Comparison of ENCODE assay signal across 16 cellular contexts in the genomic region with DNA sequence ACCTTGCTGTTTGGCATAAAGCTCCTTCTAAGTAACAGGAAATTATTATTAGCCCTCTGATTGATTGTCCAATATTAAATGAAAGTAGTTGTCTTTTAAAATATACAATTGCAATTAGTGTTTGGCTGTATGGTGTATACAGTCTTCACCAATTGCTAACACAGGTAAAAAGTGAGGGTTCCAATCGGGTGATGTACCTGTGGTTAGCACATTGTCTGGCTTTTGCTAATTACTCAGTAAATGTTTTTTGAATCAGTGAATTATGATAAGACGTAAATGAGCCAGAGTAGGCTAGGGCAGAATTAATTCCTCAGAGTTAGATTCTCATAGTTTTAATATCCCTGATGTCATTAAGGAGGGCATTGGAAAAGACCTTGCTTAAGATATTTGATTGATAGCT.
"Had no signal": no experiment of that assay in that cellular context is flagged by ENCODE, and none has a peak within 500 bp of the region (broad histone marks: within the 10 kb centered on the region; RNA-seq: fewer than 3 reads in every experiment).

No MANE protein-coding gene starts in this region.

- H3K27me3 Mint-ChIP-seq: activated B cell treated with CpG ODN at 0.5 μM for 24 hours, progenitor cell of endocrine pancreas had no signal

- H3K27ac Mint-ChIP-seq: progenitor cell of endocrine pancreas had no signal

- ATAC-seq: esophagus mucosa, gastrocnemius medialis, left lobe of liver had no signal

- H3K9me3 ChIP-seq: ascending aorta, gastrocnemius medialis, tibial nerve had no signal

- H3K4me3 Mint-ChIP-seq: activated B cell treated with CpG ODN at 0.5 μM for 24 hours had no signal

- DNase-seq: activated B cell treated with CpG ODN at 0.5 μM for 24 hours; activated gamma-delta T cell treated with Interleukin-2 at 50 U/mL for 16 hours; activated T-cell treated with anti-CD3 and anti-CD28 coated beads, Interleukin-2, amount 50 U/mL, for 48 hours; cerebellar nuclear complex; cortex of kidney; gastrocnemius medialis; head of caudate nucleus; kidney; midbrain; occipital lobe; stimulated activated naive CD4-positive, alpha-beta T cell treated with Interleukin-2 at 50 U/mL for 16 hours had no signal

- H3K9me3 Mint-ChIP-seq: activated B cell treated with CpG ODN at 0.5 μM for 24 hours had no signal
